ENCODE assay signal across 8 cellular contexts in genomic region chr11:2445107-2445947, GRCh38. TPM values are rescaled to one million over a fixed set of nuclear protein-coding genes. Genes with fewer than 3 reads are reported as not detected.
DNase-seq lines count a peak whose midpoint lies in the region; ATAC-seq lines count a peak whose summit lies in the region.

No MANE protein-coding gene starts in this region.

- no peaks in the 10 kb centered on the region for H3K9me3 Mint-ChIP-seq in activated T-helper 1 cell treated with anti-CD3 and anti-CD28 coated beads, Interleukin-12 subunit alpha, Interleukin-12 subunit beta, Interleukin-2, Interleukin-4 antibody, amounts not matched to agents 30 ng/mL and 10 ng/mL and 1 ng/mL, durations not matched to agents 14 hours and 24 hours and 36 hours

- peak overlapping the region; percentile 65 for H3K27ac Mint-ChIP-seq in activated T-helper 1 cell treated with anti-CD3 and anti-CD28 coated beads, Interleukin-12 subunit alpha, Interleukin-12 subunit beta, Interleukin-2, Interleukin-4 antibody, amounts not matched to agents 30 ng/mL and 10 ng/mL and 1 ng/mL, durations not matched to agents 14 hours and 24 hours and 36 hours

- H3K36me3 ChIP-seq in iPS-20b (ENCODE audit: insufficient read depth, low read depth, low read length) (no peaks in the 10 kb centered on the region), stomach smooth muscle (ENCODE audit: control insufficient read depth in 2 of 2, insufficient read depth in 2 of 2, low read length in 2 of 2) (no peaks in the 10 kb centered on the region)

- DNase-seq in DMS53 (lab: John Stamatoyannopoulos, UW) (peak; percentile 55), DMS53 treated with DMSO at 0.1 percent for 48 hours (lab: John Stamatoyannopoulos, UW; ENCODE audit: unreplicated experiment) (no peak), DMS114 treated with DMSO at 0.1 percent for 48 hours (lab: John Stamatoyannopoulos, UW; ENCODE audit: unreplicated experiment) (no peak)
- no peak for DNase-seq in activated T-helper 1 cell treated with anti-CD3 and anti-CD28 coated beads, Interleukin-12 subunit alpha, Interleukin-12 subunit beta, Interleukin-2, Interleukin-4 antibody, amounts not matched to agents 30 ng/mL and 10 ng/mL and 1 ng/mL, durations not matched to agents 14 hours and 24 hours and 36 hours (ENCODE audit: low spot score)

- H3K27me3 Mint-ChIP-seq in activated T-helper 1 cell treated with anti-CD3 and anti-CD28 coated beads, Interleukin-12 subunit alpha, Interleukin-12 subunit beta, Interleukin-2, Interleukin-4 antibody, amounts not matched to agents 30 ng/mL and 10 ng/mL and 1 ng/mL, durations not matched to agents 14 hours and 24 hours and 36 hours (ENCODE audit: insufficient read depth), result peaks cover 14% of the 10 kb centered on the region

- no peak overlapping the region for H3K9ac ChIP-seq in iPS-20b (ENCODE audit: low read depth, low read length)
- H3K9ac ChIP-seq in stomach smooth muscle (ENCODE audit: low read length in 2 of 2), result no peak overlapping the region

- ATAC-seq in GM21717 (IDR thresholded peaks at IDR 0.05; ENCODE audit: unreplicated experiment) (no peak), GM18511 (IDR thresholded peaks at IDR 0.05; ENCODE audit: unreplicated experiment) (no peak)

- H3K4me1 ChIP-seq in iPS-20b (ENCODE audit: insufficient read depth, low read length), result no peaks in the 10 kb centered on the region
- H3K4me1 ChIP-seq in stomach smooth muscle (ENCODE audit: control insufficient read depth, insufficient read depth, low read length), result peaks cover 6% of the 10 kb centered on the region

- no peaks in the 10 kb centered on the region for H3K36me3 Mint-ChIP-seq in activated T-helper 1 cell treated with anti-CD3 and anti-CD28 coated beads, Interleukin-12 subunit alpha, Interleukin-12 subunit beta, Interleukin-2, Interleukin-4 antibody, amounts not matched to agents 30 ng/mL and 10 ng/mL and 1 ng/mL, durations not matched to agents 14 hours and 24 hours and 36 hours (ENCODE audit: low read depth)

- peaks cover 27% of the 10 kb centered on the region for H3K4me1 Mint-ChIP-seq in activated T-helper 1 cell treated with anti-CD3 and anti-CD28 coated beads, Interleukin-12 subunit alpha, Interleukin-12 subunit beta, Interleukin-2, Interleukin-4 antibody, amounts not matched to agents 30 ng/mL and 10 ng/mL and 1 ng/mL, durations not matched to agents 14 hours and 24 hours and 36 hours (ENCODE audit: low read depth)

- peak overlapping the region; percentile 88 for H3K4me3 Mint-ChIP-seq in activated T-helper 1 cell treated with anti-CD3 and anti-CD28 coated beads, Interleukin-12 subunit alpha, Interleukin-12 subunit beta, Interleukin-2, Interleukin-4 antibody, amounts not matched to agents 30 ng/mL and 10 ng/mL and 1 ng/mL, durations not matched to agents 14 hours and 24 hours and 36 hours

- H3K27me3 ChIP-seq in iPS-20b (ENCODE audit: insufficient read depth, low read length) (peaks cover 92% of the 10 kb centered on the region), stomach smooth muscle (ENCODE audit: control insufficient read depth in 1 of 2, insufficient read depth in 2 of 2, low read length in 2 of 2) (peaks cover 22 to 34% of the 10 kb centered on the region in 2 donors)

- intact Hi-C loops in activated T-helper 1 cell treated with anti-CD3 and anti-CD28 coated beads, Interleukin-12 subunit alpha, Interleukin-12 subunit beta, Interleukin-2, Interleukin-4 antibody, amounts not matched to agents 30 ng/mL and 10 ng/mL and 1 ng/mL, durations not matched to agents 14 hours and 24 hours and 36 hours (cut with micrococcal nuclease), result loop anchor here (10.0 kb wide), 1 partner anchor 1949 kb away; the partner anchor contains the start of gene TRIM21

- peak overlapping the region; percentile 59 for H3K4me3 ChIP-seq in iPS-20b (ENCODE audit: low read length)
- peak overlapping the region; percentile 19 to 47 for H3K4me3 ChIP-seq in stomach smooth muscle (ENCODE audit: low read length in 2 of 2)

- H3K27ac ChIP-seq in iPS-20b (ENCODE audit: low read length) (no peak overlapping the region), stomach smooth muscle (ENCODE audit: low read length) (no peak overlapping the region)

- no peaks in the 10 kb centered on the region for H3K9me3 ChIP-seq in iPS-20b (ENCODE audit: insufficient read depth, low read depth, low read length)
- H3K9me3 ChIP-seq in stomach smooth muscle (ENCODE audit: control insufficient read depth in 2 of 2, low read length in 2 of 2), result peaks cover 2 to 5% of the 10 kb centered on the region in 2 donors

RNA-seq across cellular contexts. Expression of gene KCNQ1, which starts 0.5 kb away (rescaled TPM):
- total RNA-seq in activated T-helper 1 cell treated with anti-CD3 and anti-CD28 coated beads, Interleukin-12 subunit alpha, Interleukin-12 subunit beta, Interleukin-2, Interleukin-4 antibody, amounts not matched to agents 30 ng/mL and 10 ng/mL and 1 ng/mL, durations not matched to agents 14 hours and 24 hours and 36 hours, result 5.3 and 6.4 TPM in 2 replicates

RNA-seq across cellular contexts. Expression of gene TRPM5, which starts 1.0 kb away (rescaled TPM):
- total RNA-seq in activated T-helper 1 cell treated with anti-CD3 and anti-CD28 coated beads, Interleukin-12 subunit alpha, Interleukin-12 subunit beta, Interleukin-2, Interleukin-4 antibody, amounts not matched to agents 30 ng/mL and 10 ng/mL and 1 ng/mL, durations not matched to agents 14 hours and 24 hours and 36 hours, result not detected in 2 replicates

RNA-seq across cellular contexts. Expression of gene TSSC4, which starts 44.8 kb away (rescaled TPM):
- total RNA-seq in activated T-helper 1 cell treated with anti-CD3 and anti-CD28 coated beads, Interleukin-12 subunit alpha, Interleukin-12 subunit beta, Interleukin-2, Interleukin-4 antibody, amounts not matched to agents 30 ng/mL and 10 ng/mL and 1 ng/mL, durations not matched to agents 14 hours and 24 hours and 36 hours, result 70.8 and 76.4 TPM in 2 replicates
